24 cellular contexts compared by ENCODE assay signal in genomic region chr14:72567226-72567625, GRCh38.
A peak's percentile ranks its signal among the peaks of the same experiment; 100 is the strongest.
DNase-seq lines count a peak whose midpoint lies in the region; ATAC-seq, FAIRE-seq and TF ChIP-seq lines count a peak whose summit lies in the region.
"Had no signal": no experiment of that assay in that cellular context is flagged by ENCODE, and none has a peak within 500 bp of the region (broad histone marks: within the 10 kb centered on the region; RNA-seq: fewer than 3 reads in every experiment).

No MANE protein-coding gene starts in this region.

- no peak overlapping the region for H3K4me2 ChIP-seq in GM12878 (ENCODE audit: control insufficient read depth, insufficient read depth)
- H3K4me2 ChIP-seq in neural progenitor cell, result no peak overlapping the region
- H3K4me2 ChIP-seq: BLaER1 had no signal

- H4K20me1 ChIP-seq in GM12878 (ENCODE audit: control insufficient read depth, insufficient read depth) (no peaks in the 10 kb centered on the region), neural progenitor cell (ENCODE audit: low read depth) (no peaks in the 10 kb centered on the region)
- H4K20me1 ChIP-seq: BLaER1 had no signal

- TF ChIP-seq RAD21 in GM12878 (IDR thresholded peaks at IDR 0.05; ENCODE audit: insufficient read depth, low read depth, low read length), result no peak

- no peak for TF ChIP-seq EP300 in GM12878 (IDR thresholded peaks at IDR 0.05; ENCODE audit: borderline replicate concordance in 1 of 2, control insufficient read depth in 1 of 2, low read depth in 2 of 2, low read length in 2 of 2)

- H3K9me3 Mint-ChIP-seq in neural progenitor cell, result no peaks in the 10 kb centered on the region
- H3K9me3 Mint-ChIP-seq: CD4-positive, alpha-beta T cell; H9; HFFc6 had no signal

- no peaks in the 10 kb centered on the region for H3K4me1 ChIP-seq in GM12878 (ENCODE audit: control insufficient read depth, insufficient read depth, low read length)
- no peaks in the 10 kb centered on the region for H3K4me1 ChIP-seq in neural progenitor cell
- H3K4me1 ChIP-seq: Peyer's patch, SJCRH30 had no signal

- H2AFZ ChIP-seq in GM12878 (ENCODE audit: control insufficient read depth, low read depth, low read length), result no peak overlapping the region
- H2AFZ ChIP-seq in neural progenitor cell (replicated peaks), result no peak overlapping the region
- H2AFZ ChIP-seq: GM23248 had no signal

- CTCF ChIA-PET in GM12878 (lab: Yijun Ruan, JAX), result interaction anchor here (0.8 to 1.5 kb wide), 6 partner anchors 10 to 83 kb away, joined by 3 to 5 read pairs (median 4); no protein-coding TSS in a partner anchor

- H3K4me3 ChIP-seq in GM12878 (no peak overlapping the region), neural progenitor cell (no peak overlapping the region)
- H3K4me3 ChIP-seq: BLaER1, GM23248, Peyer's patch, SJCRH30 had no signal

- intact Hi-C loops in Right ventricle myocardium superior (cut with DNase I), result no loop called here
- intact Hi-C loops in left cardiac atrium (cut with DNase I), result loop anchor here in 1 of 2 donors (5.0 kb wide), 2 partner anchors 45 to 65 kb away; no protein-coding TSS in a partner anchor
- intact Hi-C loops in GM12878 (cut with micrococcal nuclease; ENCODE audit: unreplicated experiment), result no loop called here
- intact Hi-C loops in posterior cingulate gyrus (cut with DNase I), result no loop called here

- H3K79me2 ChIP-seq in GM12878 (ENCODE audit: control insufficient read depth, insufficient read depth, low read length) (no peaks in the 10 kb centered on the region), neural progenitor cell (ENCODE audit: low read depth) (no peaks in the 10 kb centered on the region)

- POLR2A ChIA-PET in GM12878 (lab: Charles Lee), result interaction anchor here (0.6 to 1.4 kb wide), 2 partner anchors 59 to 147 kb away, joined by 3 to 4 read pairs; no protein-coding TSS in a partner anchor

- in situ Hi-C loops in GM12878 (cut with MboI), result no loop called here

- H3K4me1 Mint-ChIP-seq in neural progenitor cell, result peaks cover 12% of the 10 kb centered on the region

- no peak overlapping the region for H3K4me3 Mint-ChIP-seq in neural progenitor cell
- H3K4me3 Mint-ChIP-seq: CD4-positive, alpha-beta T cell; H9; HFFc6 had no signal

- no peaks in the 10 kb centered on the region for H3F3A ChIP-seq in neural progenitor cell (ENCODE audit: low read depth)

- no peak overlapping the region for H3K27ac ChIP-seq in GM12878 (ENCODE audit: control insufficient read depth, insufficient read depth)
- no peak overlapping the region for H3K27ac ChIP-seq in neural progenitor cell
- H3K27ac ChIP-seq: BLaER1, GM23248, Peyer's patch, SJCRH30 had no signal

- H3K36me3 ChIP-seq in GM12878 (ENCODE audit: control insufficient read depth in 2 of 2, insufficient read depth in 2 of 2, low read length in 1 of 2) (no peaks in the 10 kb centered on the region), neural progenitor cell (no peaks in the 10 kb centered on the region)
- H3K36me3 ChIP-seq: BLaER1, Peyer's patch, SJCRH30 had no signal

- H3K9ac ChIP-seq in GM12878 (ENCODE audit: control insufficient read depth, insufficient read depth, low read length), result no peak overlapping the region
- no peak overlapping the region for H3K9ac ChIP-seq in neural progenitor cell
- H3K9ac ChIP-seq: BLaER1, GM23248 had no signal

- H3K27me3 ChIP-seq in GM12878 (replicated peaks in 1 of 2; ENCODE audit: control insufficient read depth in 2 of 2, insufficient read depth in 2 of 2, low read length in 1 of 2), result no peaks in the 10 kb centered on the region; a peak in 1 of 4 replicates
- no peaks in the 10 kb centered on the region for H3K27me3 ChIP-seq in neural progenitor cell
- H3K27me3 ChIP-seq: BLaER1, Peyer's patch, SJCRH30 had no signal

- SMC1A ChIA-PET in GM12878 (lab: Charles Lee; ENCODE audit: uncharacterized antibody, unreplicated experiment), result interaction anchor here (0.8 to 2.8 kb wide), 13 partner anchors 10 to 336 kb away, joined by 3 to 10 read pairs (median 4); no protein-coding TSS in a partner anchor

- RAD21 ChIA-PET in GM12878 (lab: Charles Lee; ENCODE audit: unreplicated experiment), result interaction anchor here (0.9 to 2.1 kb wide), 11 partner anchors 9 to 148 kb away, joined by 3 to 7 read pairs (median 4); no protein-coding TSS in a partner anchor

- no peak for TF ChIP-seq CTCF in GM12878 (IDR thresholded peaks at IDR 0.05 in 2 of 3, conservative IDR thresholded peaks at IDR 0.05 in 1 of 3; ENCODE audit: control insufficient read depth in 2 of 3, extremely low read depth in 1 of 3, insufficient read depth in 1 of 3, low read depth in 3 of 3, low read length in 3 of 3)
- TF ChIP-seq CTCF in neural progenitor cell (IDR thresholded peaks at IDR 0.05), result no peak

- TF ChIP-seq POLR2A in GM12878 (IDR thresholded peaks at IDR 0.05; ENCODE audit: low read depth, low read length) (no peak), GM12892 (IDR thresholded peaks at IDR 0.05; ENCODE audit: low read depth, low read length) (no peak)

- no peak for DNase-seq in Right ventricle myocardium superior
- no peak for DNase-seq in left cardiac atrium
- DNase-seq in GM12878 (ENCODE audit: low read depth, low spot score), result no peak
- DNase-seq in neural progenitor cell (ENCODE audit: low spot score), result no peak
- no peak for DNase-seq in T-helper 9 cell
- DNase-seq in GM12892 (ENCODE audit: insufficient read length), result no peak
- DNase-seq in posterior cingulate gyrus, result no peak
- DNase-seq: CD4-positive, alpha-beta T cell; COR-L47; DND-41; GM23248; H9; HFFc6; KG1; NCI-H1092 treated with DMSO at 0.1 percent for 48 hours; NCI-H1436 treated with DMSO at 0.1 percent for 48 hours; NCI-H2029 treated with DMSO at 0.1 percent for 48 hours; NCI-H226; NCI-H510A treated with DMSO at 0.1 percent for 48 hours; NCI-H748 treated with DMSO at 0.1 percent for 48 hours; Peyer's patch; SJCRH30 had no signal

- peaks cover 12% of the 10 kb centered on the region for H3K27me3 Mint-ChIP-seq in neural progenitor cell (ENCODE audit: insufficient read depth, low read depth)
- H3K27me3 Mint-ChIP-seq: CD4-positive, alpha-beta T cell had no signal

- peak overlapping the region; percentile 81 for H3K27ac Mint-ChIP-seq in neural progenitor cell
- H3K27ac Mint-ChIP-seq: CD4-positive, alpha-beta T cell; HFFc6 had no signal

- H3K9me3 ChIP-seq in GM12878 (replicated peaks; ENCODE audit: control insufficient read depth, insufficient read depth, low read length) (no peaks in the 10 kb centered on the region), neural progenitor cell (ENCODE audit: low read depth) (no peaks in the 10 kb centered on the region)
- H3K9me3 ChIP-seq: BLaER1, Peyer's patch, SJCRH30 had no signal

- no peaks in the 10 kb centered on the region for H3K36me3 Mint-ChIP-seq in neural progenitor cell

- 45% methylated on average over 6 of the region's 6 CpGs for WGBS in GM12878 (ENCODE audit: insufficient coverage, insufficient replicate concordance, low lambda C conversion rate, missing lambda C conversion rate)

- no TSS peak for BruUV-seq in GM12878 (replicated peaks; lab: Mats Ljungman, UMichigan)

- ATAC-seq in Right ventricle myocardium superior (ENCODE audit: poor library complexity), result peak; percentile 12
- ATAC-seq in left cardiac atrium, result no peak
- ATAC-seq in GM12878, result peak; percentile 26

- FAIRE-seq in GM12878 (lab: Jason Lieb, UNC), result no peak
- FAIRE-seq in GM12892 (lab: Jason Lieb, UNC), result no peak
- FAIRE-seq: GM12891 had no signal

TF ChIP-seq in GM12878, 131 proteins besides CTCF, POLR2A, EP300 and RAD21 (continues in another document):
- TF ChIP-seq E4F1 (IDR thresholded peaks at IDR 0.05; ENCODE audit: borderline replicate concordance, partially characterized antibody) (no peak), LARP7 (IDR thresholded peaks at IDR 0.05) (no peak), RCOR1 (conservative IDR thresholded peaks at IDR 0.05; ENCODE audit: low read depth, low read length) (no peak), HDAC2 (IDR thresholded peaks at IDR 0.05) (no peak), KDM1A (IDR thresholded peaks at IDR 0.05; ENCODE audit: borderline replicate concordance) (no peak), RBBP5 (conservative IDR thresholded peaks at IDR 0.05) (no peak), ZNF622 (IDR thresholded peaks at IDR 0.05) (no peak)

Comparison
In these comparisons a context has a peak if more than half of its experiments do, and no peak if none do; other contexts are left out.
1. ATAC-seq: peak in Right ventricle myocardium superior (single experiment) and GM12878 (single experiment); none in left cardiac atrium (0 of 2).